ENCODE assay signal across 7 cellular contexts in genomic region chr2:55282110-55282917, GRCh38. TPM values are rescaled to one million over a fixed set of nuclear protein-coding genes. Genes with fewer than 3 reads are reported as not detected.
DNase-seq lines count a peak whose midpoint lies in the region; ATAC-seq, FAIRE-seq and TF ChIP-seq lines count a peak whose summit lies in the region.

No MANE protein-coding gene starts in this region.

- H3K4me1 Mint-ChIP-seq in brain: peaks cover 31% of the 10 kb centered on the region

- no peaks in the 10 kb centered on the region for H3K9me3 ChIP-seq in iPS-20b (ENCODE audit: insufficient read depth, low read depth, low read length)

- H3K27ac Mint-ChIP-seq in brain: peak overlapping the region; percentile 69 to 98 (median 87)

- no peaks in the 10 kb centered on the region for H3K27me3 ChIP-seq in iPS-20b (ENCODE audit: insufficient read depth, low read length)

- peak overlapping the region; percentile 84 to 89 (median 87) for H3K4me3 Mint-ChIP-seq in brain

- H3K27ac ChIP-seq in iPS-20b (ENCODE audit: low read length) (peak overlapping the region; percentile 32), skin epidermis (peak overlapping the region; percentile 45 to 93 (median 88))

- H3K27me3 Mint-ChIP-seq in brain: peaks cover 11% of the 10 kb centered on the region

- DNase-seq in GM18507 (ENCODE audit: extremely low spot score, insufficient read length, low read depth): peak; percentile 77
- DNase-seq in NCI-H2029 (lab: John Stamatoyannopoulos, UW): peak; percentile 81
- peak; percentile 91 for DNase-seq in UCSD-AML1 (lab: John Stamatoyannopoulos, UW; ENCODE audit: unreplicated experiment)

- H3K4me3 ChIP-seq in iPS-20b (ENCODE audit: low read length) (peak overlapping the region; percentile 68), skin epidermis (peak overlapping the region; percentile 46 to 67 (median 61))

- FAIRE-seq in GM18507 (lab: Jason Lieb, UNC): peak; percentile 95

- H3K9me3 Mint-ChIP-seq in brain: no peaks in the 10 kb centered on the region

- no peak for TF ChIP-seq CTCF in brain (conservative IDR thresholded peaks at IDR 0.05)

- H3K4me1 ChIP-seq in iPS-20b (ENCODE audit: insufficient read depth, low read length): peaks cover 23% of the 10 kb centered on the region

- peak overlapping the region; percentile 73; the same call in 1 of the 2 replicates for H3K9ac ChIP-seq in iPS-20b (ENCODE audit: low read depth, low read length)

- peak; percentile 98 for ATAC-seq in HG02943 (IDR thresholded peaks at IDR 0.05; ENCODE audit: low read depth, unreplicated experiment)

- peaks cover 19% of the 10 kb centered on the region for H3K36me3 Mint-ChIP-seq in brain

- no peaks in the 10 kb centered on the region for H3K36me3 ChIP-seq in iPS-20b (ENCODE audit: insufficient read depth, low read depth, low read length)

RNA-seq across cellular contexts. Expression of gene MTIF2, which starts 13.3 kb away (rescaled TPM):
- 11.6 TPM for polyA plus RNA-seq in brain (ENCODE audit: insufficient read depth, low read depth, low replicate concordance)

RNA-seq across cellular contexts. Expression of gene RPS27A, which starts 49.8 kb away (rescaled TPM):
- 885 TPM for polyA plus RNA-seq in brain (ENCODE audit: insufficient read depth, low read depth, low replicate concordance)

RNA-seq across cellular contexts. Expression of gene CLHC1, which starts 50.2 kb away (rescaled TPM):
- polyA plus RNA-seq in brain (ENCODE audit: insufficient read depth, low read depth, low replicate concordance): 1.5 TPM

Comparison
In these comparisons a context has a peak if more than half of its experiments do, and no peak if none do; other contexts are left out.
1. Peak in every context shown above with its lines: DNase-seq, ATAC-seq, H3K4me3 ChIP-seq and H3K27ac ChIP-seq.